ENCODE assay signal across 23 cellular contexts in genomic region chr19:17840019-17840418, GRCh38. TPM values are rescaled to one million over a fixed set of nuclear protein-coding genes. Genes with fewer than 3 reads are reported as not detected.
"Had no signal": no experiment of that assay in that cellular context is flagged by ENCODE, and none has a peak within 500 bp of the region (broad histone marks: within the 10 kb centered on the region; RNA-seq: fewer than 3 reads in every experiment).

No MANE protein-coding gene starts in this region.

- H3K27me3 ChIP-seq: brain microvascular endothelial cell, SJSA1 had no signal

- H3K27ac ChIP-seq: brain microvascular endothelial cell, epithelial cell of prostate, prostate gland, SJSA1, skin epidermis, transverse colon had no signal

- ATAC-seq: activated CD8-positive, alpha-beta memory T cell treated with anti-CD3 and anti-CD28 coated beads, Interleukin-2, amount 10 ng/mL, durations not matched to agents 7 days and 5 days; activated T-cell treated with anti-CD3 and anti-CD28 coated beads, Interleukin-2, amount 50 U/mL, for 4 hours; left ventricle myocardium superior; mucosa of descending colon; natural killer cell; right cardiac atrium; stimulated activated naive CD8-positive, alpha-beta T cell treated with anti-CD3 and anti-CD28 coated beads, Interleukin-15, Interleukin-2, amounts not matched to agents 100 U/mL and 50 U/mL, for 24 hours had no signal

- H3K27ac Mint-ChIP-seq: activated CD8-positive, alpha-beta memory T cell treated with anti-CD3 and anti-CD28 coated beads, Interleukin-2, amount 10 ng/mL, durations not matched to agents 7 days and 5 days; memory B cell had no signal

- DNase-seq: activated CD4-positive, CD25-positive, alpha-beta regulatory T cell; activated CD8-positive, alpha-beta memory T cell treated with anti-CD3 and anti-CD28 coated beads, Interleukin-2, amount 10 ng/mL, durations not matched to agents 7 days and 5 days; activated effector memory CD4-positive, alpha-beta T cell treated with Interleukin-2 at 50 U/mL for 16 hours; activated T-cell treated with anti-CD3 and anti-CD28 coated beads, Interleukin-2, amount 50 U/mL, for 4 hours; anterior cingulate cortex; brain microvascular endothelial cell; cerebellar nuclear complex; foreskin melanocyte; left ventricle myocardium superior; mucosa of descending colon; natural killer cell; right cardiac atrium; stimulated activated CD4-positive, alpha-beta T cell treated with anti-CD3 and anti-CD28 coated beads, Interleukin-4, amount 100 ng/mL, for 24 hours; stimulated activated naive CD8-positive, alpha-beta T cell treated with anti-CD3 and anti-CD28 coated beads, Interleukin-15, Interleukin-2, amounts not matched to agents 100 U/mL and 50 U/mL, for 24 hours; transverse colon had no signal

- H3K9me3 Mint-ChIP-seq: activated T-cell treated with anti-CD3 and anti-CD28 coated beads, Interleukin-2, amount 50 U/mL, for 4 hours; memory B cell; natural killer cell had no signal

- H3K4me3 Mint-ChIP-seq: activated CD8-positive, alpha-beta memory T cell treated with anti-CD3 and anti-CD28 coated beads, Interleukin-2, amount 10 ng/mL, durations not matched to agents 7 days and 5 days; activated T-cell treated with anti-CD3 and anti-CD28 coated beads, Interleukin-2, amount 50 U/mL, for 4 hours; memory B cell; natural killer cell had no signal

- H3K4me1 ChIP-seq: SJSA1 had no signal

- H3K27me3 Mint-ChIP-seq: activated CD8-positive, alpha-beta memory T cell treated with anti-CD3 and anti-CD28 coated beads, Interleukin-2, amount 10 ng/mL, durations not matched to agents 7 days and 5 days; memory B cell had no signal

- H3K4me3 ChIP-seq: mucosa of descending colon, prostate gland, SJSA1, skin epidermis, transverse colon had no signal

- H3K36me3 ChIP-seq: brain microvascular endothelial cell, prostate gland, transverse colon had no signal

- H3K9me3 ChIP-seq: mucosa of descending colon, prostate gland, SJSA1, transverse colon had no signal

RNA-seq across cellular contexts. Expression of gene INSL3, which starts 18.7 kb away (rescaled TPM):
- total RNA-seq: fibroblast of lung, kidney epithelial cell, left ventricle myocardium superior, mucosa of descending colon, right cardiac atrium, SJSA1, transverse colon had no signal
- polyA plus RNA-seq: fibroblast of lung, right cardiac atrium had no signal

RNA-seq across cellular contexts. Expression of gene SLC5A5, which starts 31.7 kb away (rescaled TPM):
- total RNA-seq: fibroblast of lung, left ventricle myocardium superior, right cardiac atrium, SJSA1, transverse colon had no signal
- polyA plus RNA-seq: fibroblast of lung, right cardiac atrium had no signal

RNA-seq across cellular contexts. Expression of gene B3GNT3, which starts 45.1 kb away (rescaled TPM):
- total RNA-seq: activated CD8-positive, alpha-beta memory T cell treated with anti-CD3 and anti-CD28 coated beads, Interleukin-2, amount 10 ng/mL, durations not matched to agents 7 days and 5 days; fibroblast of lung; left ventricle myocardium superior; natural killer cell; right cardiac atrium; SJSA1; T-helper 2 cell treated with Interferon-gamma antibody and Interleukin-4, amounts not matched to agents 100 ng/mL and 5 ng/mL, for 36 hours had no signal
- polyA plus RNA-seq: fibroblast of lung, right cardiac atrium had no signal
